In the genomic region with DNA sequence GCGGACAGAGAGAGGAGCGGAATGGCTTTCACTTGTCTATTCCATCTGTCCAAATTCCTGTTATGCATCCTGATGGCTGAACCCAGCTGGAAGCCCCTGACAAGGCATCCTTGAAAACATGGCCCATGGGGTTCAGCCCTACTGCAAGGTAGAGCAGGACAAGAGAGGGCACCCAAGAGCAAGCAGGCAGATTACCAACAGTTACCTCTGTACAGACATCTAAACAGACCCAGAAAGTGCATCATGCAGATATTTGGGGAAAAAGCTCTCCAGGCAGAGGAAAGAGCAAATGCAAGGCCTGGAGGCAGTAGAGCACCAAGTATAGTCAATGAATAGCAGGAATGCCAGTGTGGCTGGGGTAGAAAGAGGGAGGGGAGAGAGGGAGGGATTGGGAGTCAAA, we compare ENCODE assay signal across 1 cellular context.
TF ChIP-seq lines count a peak whose summit lies in the region.

No MANE protein-coding gene starts in this region.

TF ChIP-seq in WTC11, 78 proteins besides CTCF, POLR2A, EP300 and RAD21 (continued from another document):
- TF ChIP-seq, protein P1, sequence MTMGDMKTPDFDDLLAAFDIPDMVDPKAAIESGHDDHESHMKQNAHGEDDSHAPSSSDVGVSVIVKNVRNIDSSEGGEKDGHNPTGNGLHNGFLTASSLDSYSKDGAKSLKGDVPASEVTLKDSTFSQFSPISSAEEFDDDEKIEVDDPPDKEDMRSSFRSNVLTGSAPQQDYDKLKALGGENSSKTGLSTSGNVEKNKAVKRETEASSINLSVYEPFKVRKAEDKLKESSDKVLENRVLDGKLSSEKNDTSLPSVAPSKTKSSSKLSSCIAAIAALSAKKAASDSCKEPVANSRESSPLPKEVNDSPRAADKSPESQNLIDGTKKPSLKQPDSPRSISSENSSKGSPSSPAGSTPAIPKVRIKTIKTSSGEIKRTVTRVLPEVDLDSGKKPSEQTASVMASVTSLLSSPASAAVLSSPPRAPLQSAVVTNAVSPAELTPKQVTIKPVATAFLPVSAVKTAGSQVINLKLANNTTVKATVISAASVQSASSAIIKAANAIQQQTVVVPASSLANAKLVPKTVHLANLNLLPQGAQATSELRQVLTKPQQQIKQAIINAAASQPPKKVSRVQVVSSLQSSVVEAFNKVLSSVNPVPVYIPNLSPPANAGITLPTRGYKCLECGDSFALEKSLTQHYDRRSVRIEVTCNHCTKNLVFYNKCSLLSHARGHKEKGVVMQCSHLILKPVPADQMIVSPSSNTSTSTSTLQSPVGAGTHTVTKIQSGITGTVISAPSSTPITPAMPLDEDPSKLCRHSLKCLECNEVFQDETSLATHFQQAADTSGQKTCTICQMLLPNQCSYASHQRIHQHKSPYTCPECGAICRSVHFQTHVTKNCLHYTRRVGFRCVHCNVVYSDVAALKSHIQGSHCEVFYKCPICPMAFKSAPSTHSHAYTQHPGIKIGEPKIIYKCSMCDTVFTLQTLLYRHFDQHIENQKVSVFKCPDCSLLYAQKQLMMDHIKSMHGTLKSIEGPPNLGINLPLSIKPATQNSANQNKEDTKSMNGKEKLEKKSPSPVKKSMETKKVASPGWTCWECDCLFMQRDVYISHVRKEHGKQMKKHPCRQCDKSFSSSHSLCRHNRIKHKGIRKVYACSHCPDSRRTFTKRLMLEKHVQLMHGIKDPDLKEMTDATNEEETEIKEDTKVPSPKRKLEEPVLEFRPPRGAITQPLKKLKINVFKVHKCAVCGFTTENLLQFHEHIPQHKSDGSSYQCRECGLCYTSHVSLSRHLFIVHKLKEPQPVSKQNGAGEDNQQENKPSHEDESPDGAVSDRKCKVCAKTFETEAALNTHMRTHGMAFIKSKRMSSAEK (CRISPR knock-in tag; IDR thresholded peaks at IDR 0.05; ENCODE audit: borderline replicate concordance), result no peak
- TF ChIP-seq, protein P2, sequence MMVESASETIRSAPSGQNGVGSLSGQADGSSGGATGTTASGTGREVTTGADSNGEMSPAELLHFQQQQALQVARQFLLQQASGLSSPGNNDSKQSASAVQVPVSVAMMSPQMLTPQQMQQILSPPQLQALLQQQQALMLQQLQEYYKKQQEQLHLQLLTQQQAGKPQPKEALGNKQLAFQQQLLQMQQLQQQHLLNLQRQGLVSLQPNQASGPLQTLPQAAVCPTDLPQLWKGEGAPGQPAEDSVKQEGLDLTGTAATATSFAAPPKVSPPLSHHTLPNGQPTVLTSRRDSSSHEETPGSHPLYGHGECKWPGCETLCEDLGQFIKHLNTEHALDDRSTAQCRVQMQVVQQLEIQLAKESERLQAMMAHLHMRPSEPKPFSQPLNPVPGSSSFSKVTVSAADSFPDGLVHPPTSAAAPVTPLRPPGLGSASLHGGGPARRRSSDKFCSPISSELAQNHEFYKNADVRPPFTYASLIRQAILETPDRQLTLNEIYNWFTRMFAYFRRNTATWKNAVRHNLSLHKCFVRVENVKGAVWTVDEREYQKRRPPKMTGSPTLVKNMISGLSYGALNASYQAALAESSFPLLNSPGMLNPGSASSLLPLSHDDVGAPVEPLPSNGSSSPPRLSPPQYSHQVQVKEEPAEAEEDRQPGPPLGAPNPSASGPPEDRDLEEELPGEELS (CRISPR knock-in tag; IDR thresholded peaks at IDR 0.05), result no peak
